10 cellular contexts compared by ENCODE assay signal in the genomic region with DNA sequence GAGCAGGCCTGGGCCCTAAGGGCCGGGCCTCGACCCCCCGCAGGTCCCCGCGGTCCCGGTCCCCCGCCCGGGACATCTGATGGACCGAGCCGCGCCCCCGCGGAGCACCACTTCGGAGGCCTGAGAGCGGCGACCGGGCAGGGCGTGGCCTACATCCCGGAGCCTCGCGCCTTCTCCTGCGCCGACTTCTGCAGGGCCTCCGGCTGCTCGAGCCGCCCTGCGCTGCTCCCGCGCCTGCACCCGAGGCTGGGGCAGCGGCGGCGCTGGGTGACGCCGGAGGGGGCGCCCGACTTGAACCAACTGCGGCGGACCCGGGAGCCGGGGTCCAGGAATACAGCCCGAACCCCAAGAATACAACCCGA. TPM values are rescaled to one million over a fixed set of nuclear protein-coding genes. Genes with fewer than 3 reads are reported as not detected.
A peak's percentile ranks its signal among the peaks of the same experiment; 100 is the strongest.
DNase-seq lines count a peak whose midpoint lies in the region; ATAC-seq and TF ChIP-seq lines count a peak whose summit lies in the region.
"Had no signal": no experiment of that assay in that cellular context is flagged by ENCODE, and none has a peak within 500 bp of the region (broad histone marks: within the 10 kb centered on the region; RNA-seq: fewer than 3 reads in every experiment).

No MANE protein-coding gene starts in this region.

- peaks cover 14% of the 10 kb centered on the region for H3K36me3 Mint-ChIP-seq in chondrocyte (ENCODE audit: low read depth)
- H3K36me3 Mint-ChIP-seq in natural killer cell treated with Interleukin-12 subunit alpha and Interleukin-12 subunit beta and Interleukin-15 and Interleukin-18, amount 100 ng/mL, for 72 hours = peaks cover 6% of the 10 kb centered on the region

- no peaks in the 10 kb centered on the region for H3K9me3 ChIP-seq in PC-9 (ENCODE audit: insufficient read depth, low read depth)

- no peak overlapping the region for H3K27ac Mint-ChIP-seq in chondrocyte (ENCODE audit: unreplicated experiment)
- H3K27ac Mint-ChIP-seq in natural killer cell treated with Interleukin-12 subunit alpha and Interleukin-12 subunit beta and Interleukin-15 and Interleukin-18, amount 100 ng/mL, for 72 hours = no peak overlapping the region

- CTCF ChIA-PET in PC-9 (lab: Charles Lee) = no interaction called here

- H3K4me1 ChIP-seq in urinary bladder (ENCODE audit: insufficient read depth) (no peaks in the 10 kb centered on the region), PC-9 (replicated peaks; ENCODE audit: insufficient read depth) (no peaks in the 10 kb centered on the region)

- no peak overlapping the region for H2AFZ ChIP-seq in PC-9

- TF ChIP-seq CTCF in chondrocyte (IDR thresholded peaks at IDR 0.05) (no peak), PC-9 (conservative IDR thresholded peaks at IDR 0.05) (no peak)

- no peak overlapping the region for H3K4me3 Mint-ChIP-seq in chondrocyte (ENCODE audit: unreplicated experiment)
- H3K4me3 Mint-ChIP-seq in natural killer cell treated with Interleukin-12 subunit alpha and Interleukin-12 subunit beta and Interleukin-15 and Interleukin-18, amount 100 ng/mL, for 72 hours = peak overlapping the region; percentile 49

- H3K27ac ChIP-seq in urinary bladder (ENCODE audit: low read depth) (no peak overlapping the region), PC-9 (no peak overlapping the region)
- H3K27ac ChIP-seq: WERI-Rb-1 had no signal

- H3K79me2 ChIP-seq in PC-9 (ENCODE audit: low read depth) = no peaks in the 10 kb centered on the region

- BruUV-seq in PC-9 (replicated peaks; lab: Mats Ljungman, UMichigan) = no TSS peak

- peaks cover 10% of the 10 kb centered on the region for H3K27me3 Mint-ChIP-seq in chondrocyte (ENCODE audit: low read depth)
- peaks cover 9 to 13% of the 10 kb centered on the region in 2 donors for H3K27me3 Mint-ChIP-seq in natural killer cell treated with Interleukin-12 subunit alpha and Interleukin-12 subunit beta and Interleukin-15 and Interleukin-18, amount 100 ng/mL, for 72 hours

- H4K20me1 ChIP-seq in PC-9 (ENCODE audit: insufficient read depth) = no peaks in the 10 kb centered on the region

- H3K4me2 ChIP-seq in PC-9 = no peak overlapping the region

- peaks cover 22% of the 10 kb centered on the region for H3K9me3 Mint-ChIP-seq in chondrocyte (ENCODE audit: low read depth)
- peaks cover 5% of the 10 kb centered on the region for H3K9me3 Mint-ChIP-seq in natural killer cell treated with Interleukin-12 subunit alpha and Interleukin-12 subunit beta and Interleukin-15 and Interleukin-18, amount 100 ng/mL, for 72 hours

- DNase-seq in Right ventricle myocardium inferior (ENCODE audit: missing footprints) (no peak), cardiac septum (ENCODE audit: low spot score) (no peak), chondrocyte (ENCODE audit: low spot score) (peak; percentile 87), PC-9 (no peak), H4 (ENCODE audit: low spot score) (no peak)
- DNase-seq in natural killer cell treated with Interleukin-12 subunit alpha and Interleukin-12 subunit beta and Interleukin-15 and Interleukin-18, amount 100 ng/mL, for 72 hours (ENCODE audit: low spot score) = peak; percentile 70
- DNase-seq in effector CD4-positive, alpha-beta T cell = no peak
- DNase-seq: WERI-Rb-1 had no signal

- ATAC-seq in Right ventricle myocardium inferior = peak; percentile 53
- ATAC-seq in natural killer cell treated with Interleukin-12 subunit alpha and Interleukin-12 subunit beta and Interleukin-15 and Interleukin-18, amount 100 ng/mL, for 72 hours = peak; percentile 90

- H3K4me1 Mint-ChIP-seq in chondrocyte (ENCODE audit: low read depth) = no peaks in the 10 kb centered on the region
- H3K4me1 Mint-ChIP-seq in natural killer cell treated with Interleukin-12 subunit alpha and Interleukin-12 subunit beta and Interleukin-15 and Interleukin-18, amount 100 ng/mL, for 72 hours (ENCODE audit: low read depth in 2 of 2) = peaks cover 0 to 3% of the 10 kb centered on the region in 2 donors

- intact Hi-C loops in Right ventricle myocardium inferior (cut with DNase I) = no loop called here
- intact Hi-C loops in cardiac septum (cut with DNase I) = no loop called here
- intact Hi-C loops in PC-9 (cut with micrococcal nuclease; ENCODE audit: unreplicated experiment) = no loop called here

- 6% methylated on average over 43 of the region's 43 CpGs for WGBS in urinary bladder

- H3K36me3 ChIP-seq in urinary bladder (ENCODE audit: insufficient read depth) (no peaks in the 10 kb centered on the region), PC-9 (ENCODE audit: low read depth) (no peaks in the 10 kb centered on the region)
- H3K36me3 ChIP-seq: WERI-Rb-1 had no signal

- no peaks in the 10 kb centered on the region for H3K9me2 ChIP-seq in PC-9 (ENCODE audit: insufficient read depth)

- H3K4me3 ChIP-seq in urinary bladder (ENCODE audit: low read depth, low read length) = peak overlapping the region; percentile 24
- no peak overlapping the region for H3K4me3 ChIP-seq in PC-9

- no peaks in the 10 kb centered on the region for H3F3A ChIP-seq in PC-9 (ENCODE audit: insufficient read depth, low read depth)

- POLR2A ChIA-PET in PC-9 (lab: Charles Lee; ENCODE audit: unreplicated experiment) = no interaction called here

- H3K27me3 ChIP-seq in PC-9 (ENCODE audit: insufficient read depth, low read depth) = peaks cover 28% of the 10 kb centered on the region

RNA-seq across cellular contexts. Expression of a gene that starts 14.9 kb away (rescaled TPM):
- total RNA-seq in Right ventricle myocardium inferior (not detected), cardiac septum (0.27 TPM), chondrocyte (not detected in 3 replicates), urinary bladder (not detected), PC-9 (2021) (not detected in 2 replicates)
- under 1 TPM in 1 of 2 donors, not detected in 1; 0.45 TPM for total RNA-seq in natural killer cell treated with Interleukin-12 subunit alpha and Interleukin-12 subunit beta and Interleukin-15 and Interleukin-18, amount 100 ng/mL, for 72 hours
- polyA plus RNA-seq in urinary bladder = not detected
- total RNA-seq in H4 (2014; rRNA removed; shearing (Covaris generic)) = not detected in 2 replicates
- polyA plus RNA-seq: BJ had no signal

RNA-seq across cellular contexts. Expression of a gene that starts 44.6 kb away (rescaled TPM):
- total RNA-seq in Right ventricle myocardium inferior (2.3 TPM), cardiac septum (1.7 TPM), chondrocyte (0.13 TPM in 1 of 3 replicates, not detected in the others), urinary bladder (5.7 TPM), PC-9 (2021) (0.24 and 0.43 TPM in 2 replicates)
- total RNA-seq in natural killer cell treated with Interleukin-12 subunit alpha and Interleukin-12 subunit beta and Interleukin-15 and Interleukin-18, amount 100 ng/mL, for 72 hours = under 1 TPM in 1 of 2 donors, not detected in 1; 0.21 TPM
- 4.3 TPM for polyA plus RNA-seq in urinary bladder
- 0.27 and 1.2 TPM in 2 replicates for total RNA-seq in H4 (2014; rRNA removed; shearing (Covaris generic))
- polyA plus RNA-seq: BJ had no signal

RNA-seq across cellular contexts. Expression of a gene that starts 51.8 kb away (rescaled TPM):
- total RNA-seq in Right ventricle myocardium inferior = 0.49 TPM
- total RNA-seq in cardiac septum = 0.27 TPM
- not detected in 3 replicates for total RNA-seq in chondrocyte
- total RNA-seq in natural killer cell treated with Interleukin-12 subunit alpha and Interleukin-12 subunit beta and Interleukin-15 and Interleukin-18, amount 100 ng/mL, for 72 hours = under 1 TPM in 1 of 2 donors, not detected in 1; 0.50 TPM
- total RNA-seq in urinary bladder = 1.9 TPM
- 0.62 TPM for polyA plus RNA-seq in urinary bladder
- 4.3 and 4.8 TPM in 2 replicates for total RNA-seq in PC-9 (2021)
- total RNA-seq in H4 (2014; rRNA removed; shearing (Covaris generic)) = 0.06 and 0.50 TPM in 2 replicates
- polyA plus RNA-seq: BJ had no signal

Comparison
In these comparisons a context has a peak if more than half of its experiments do, and no peak if none do; other contexts are left out.
1. DNase-seq: peak in chondrocyte (single experiment) and natural killer cell treated with Interleukin-12 subunit alpha and Interleukin-12 subunit beta and Interleukin-15 and Interleukin-18, amount 100 ng/mL, for 72 hours (single experiment); none in Right ventricle myocardium inferior (single experiment), cardiac septum (single experiment), PC-9 (0 of 2), H4 (single experiment) and effector CD4-positive, alpha-beta T cell (single experiment).